In genomic region chr2:1162768-1163584, GRCh38 we compare ENCODE assay signal across 9 cellular contexts.
DNase-seq lines count a peak whose midpoint lies in the region; ATAC-seq and TF ChIP-seq lines count a peak whose summit lies in the region.
"Had no signal": no experiment of that assay in that cellular context is flagged by ENCODE, and none has a peak within 500 bp of the region (broad histone marks: within the 10 kb centered on the region; RNA-seq: fewer than 3 reads in every experiment).

No MANE protein-coding gene starts in this region.

- H3K36me3 Mint-ChIP-seq in CD4-positive, CD25-positive, alpha-beta regulatory T cell, result peaks cover 4% of the 10 kb centered on the region
- H3K36me3 Mint-ChIP-seq in natural killer cell treated with Interleukin-12 subunit alpha and Interleukin-12 subunit beta and Interleukin-15 and Interleukin-18, amount 100 ng/mL, for 72 hours, result peaks cover 4% of the 10 kb centered on the region

- ATAC-seq in CD4-positive, CD25-positive, alpha-beta regulatory T cell (ENCODE audit: low read depth in 2 of 2), result peak; percentile 53 to 82
- peak; percentile 55 to 64 for ATAC-seq in natural killer cell treated with Interleukin-12 subunit alpha and Interleukin-12 subunit beta and Interleukin-15 and Interleukin-18, amount 100 ng/mL, for 72 hours
- ATAC-seq in body of pancreas, result no peak
- ATAC-seq in HG03378 (IDR thresholded peaks at IDR 0.05; ENCODE audit: unreplicated experiment), result no peak
- ATAC-seq: GM23338 had no signal

- H3K4me3 Mint-ChIP-seq in CD4-positive, CD25-positive, alpha-beta regulatory T cell, result peak overlapping the region; percentile 31 to 88 (median 77)
- H3K4me3 Mint-ChIP-seq in natural killer cell treated with Interleukin-12 subunit alpha and Interleukin-12 subunit beta and Interleukin-15 and Interleukin-18, amount 100 ng/mL, for 72 hours, result peak overlapping the region; percentile 60
- H3K4me3 Mint-ChIP-seq: GM23338 had no signal

- no peak overlapping the region for H3K4me3 ChIP-seq in CD4-positive, CD25-positive, alpha-beta regulatory T cell (ENCODE audit: low read depth, low read length)
- no peak overlapping the region for H3K4me3 ChIP-seq in body of pancreas
- H3K4me3 ChIP-seq: GM23338 had no signal

- DNase-seq in CD4-positive, CD25-positive, alpha-beta regulatory T cell, result peak in 1 of 3 donors; percentile 44
- DNase-seq in NCI-H2171 (lab: John Stamatoyannopoulos, UW) (peak; percentile 3), SW480 (ENCODE audit: low spot score) (no peak), body of pancreas (no peak), posterior cingulate gyrus (no peak)
- peak; percentile 24 for DNase-seq in activated naive CD4-positive, alpha-beta T cell treated with Interleukin-2 at 50 U/mL for 16 hours
- DNase-seq in natural killer cell treated with Interleukin-12 subunit alpha and Interleukin-12 subunit beta and Interleukin-15 and Interleukin-18, amount 100 ng/mL, for 72 hours (ENCODE audit: low spot score), result no peak

- H3K4me1 ChIP-seq in CD4-positive, CD25-positive, alpha-beta regulatory T cell (ENCODE audit: control insufficient read depth, insufficient read depth, low read length, poor library complexity, severe bottlenecking), result peaks cover 6% of the 10 kb centered on the region
- H3K4me1 ChIP-seq in body of pancreas, result no peaks in the 10 kb centered on the region

- H3K9me3 ChIP-seq in CD4-positive, CD25-positive, alpha-beta regulatory T cell (ENCODE audit: control insufficient read depth in 2 of 2, low read length in 2 of 2), result peaks cover 0 to 20% of the 10 kb centered on the region in 2 experiments
- no peaks in the 10 kb centered on the region for H3K9me3 ChIP-seq in body of pancreas

- no peaks in the 10 kb centered on the region for H3K27me3 ChIP-seq in CD4-positive, CD25-positive, alpha-beta regulatory T cell (ENCODE audit: control insufficient read depth, insufficient read depth, low read length)
- H3K27me3 ChIP-seq in body of pancreas, result no peaks in the 10 kb centered on the region

- 63 to 85% methylated on average over 12 of the region's 12 CpGs for WGBS in body of pancreas, 2 donors

- H3K4me1 Mint-ChIP-seq in CD4-positive, CD25-positive, alpha-beta regulatory T cell, result peaks cover 5 to 44% (median 19%) of the 10 kb centered on the region in 4 donors
- H3K4me1 Mint-ChIP-seq in natural killer cell treated with Interleukin-12 subunit alpha and Interleukin-12 subunit beta and Interleukin-15 and Interleukin-18, amount 100 ng/mL, for 72 hours (ENCODE audit: low read depth in 2 of 2), result peaks cover 18 to 35% of the 10 kb centered on the region in 2 donors
- H3K4me1 Mint-ChIP-seq: GM23338 had no signal

- intact Hi-C loops in body of pancreas (cut with DNase I) (no loop called here), posterior cingulate gyrus (cut with DNase I) (no loop called here)

- peak overlapping the region; percentile 95 to 97 (median 96) for H3K27ac Mint-ChIP-seq in CD4-positive, CD25-positive, alpha-beta regulatory T cell
- H3K27ac Mint-ChIP-seq in natural killer cell treated with Interleukin-12 subunit alpha and Interleukin-12 subunit beta and Interleukin-15 and Interleukin-18, amount 100 ng/mL, for 72 hours, result peak overlapping the region; percentile 66 to 98
- H3K27ac Mint-ChIP-seq: GM23338 had no signal

- no peaks in the 10 kb centered on the region for H3K36me3 ChIP-seq in CD4-positive, CD25-positive, alpha-beta regulatory T cell (ENCODE audit: control insufficient read depth, insufficient read depth, low read length)
- no peaks in the 10 kb centered on the region for H3K36me3 ChIP-seq in body of pancreas (replicated peaks in 1 of 2; ENCODE audit: insufficient read depth in 1 of 2, low read depth in 2 of 2)

- no peak for TF ChIP-seq CTCF in body of pancreas (IDR thresholded peaks at IDR 0.05)

- no peak for TF ChIP-seq POLR2A in body of pancreas (IDR thresholded peaks at IDR 0.05)

- H3K9me3 Mint-ChIP-seq in CD4-positive, CD25-positive, alpha-beta regulatory T cell, result peaks cover 0 to 11% (median 6%) of the 10 kb centered on the region in 7 donors
- peaks cover 13% of the 10 kb centered on the region for H3K9me3 Mint-ChIP-seq in natural killer cell treated with Interleukin-12 subunit alpha and Interleukin-12 subunit beta and Interleukin-15 and Interleukin-18, amount 100 ng/mL, for 72 hours

- H3K27ac ChIP-seq in CD4-positive, CD25-positive, alpha-beta regulatory T cell (ENCODE audit: insufficient read depth, low read length, poor library complexity, severe bottlenecking), result peak overlapping the region; percentile 73
- no peak overlapping the region for H3K27ac ChIP-seq in body of pancreas

- no peaks in the 10 kb centered on the region for H3K27me3 Mint-ChIP-seq in CD4-positive, CD25-positive, alpha-beta regulatory T cell
- H3K27me3 Mint-ChIP-seq in natural killer cell treated with Interleukin-12 subunit alpha and Interleukin-12 subunit beta and Interleukin-15 and Interleukin-18, amount 100 ng/mL, for 72 hours, result no peaks in the 10 kb centered on the region

Comparison
In these comparisons a context has a peak if more than half of its experiments do, and no peak if none do; other contexts are left out.
1. ATAC-seq: peak in CD4-positive, CD25-positive, alpha-beta regulatory T cell (2 of 2) and natural killer cell treated with Interleukin-12 subunit alpha and Interleukin-12 subunit beta and Interleukin-15 and Interleukin-18, amount 100 ng/mL, for 72 hours (2 of 2); none in body of pancreas (single experiment) and HG03378 (single experiment).
2. DNase-seq: peak in NCI-H2171 (single experiment) and activated naive CD4-positive, alpha-beta T cell treated with Interleukin-2 at 50 U/mL for 16 hours (single experiment); none in natural killer cell treated with Interleukin-12 subunit alpha and Interleukin-12 subunit beta and Interleukin-15 and Interleukin-18, amount 100 ng/mL, for 72 hours (single experiment), SW480 (single experiment), body of pancreas (0 of 4) and posterior cingulate gyrus (0 of 10).